Comparison of ENCODE assay signal across 16 cellular contexts in the genomic region with DNA sequence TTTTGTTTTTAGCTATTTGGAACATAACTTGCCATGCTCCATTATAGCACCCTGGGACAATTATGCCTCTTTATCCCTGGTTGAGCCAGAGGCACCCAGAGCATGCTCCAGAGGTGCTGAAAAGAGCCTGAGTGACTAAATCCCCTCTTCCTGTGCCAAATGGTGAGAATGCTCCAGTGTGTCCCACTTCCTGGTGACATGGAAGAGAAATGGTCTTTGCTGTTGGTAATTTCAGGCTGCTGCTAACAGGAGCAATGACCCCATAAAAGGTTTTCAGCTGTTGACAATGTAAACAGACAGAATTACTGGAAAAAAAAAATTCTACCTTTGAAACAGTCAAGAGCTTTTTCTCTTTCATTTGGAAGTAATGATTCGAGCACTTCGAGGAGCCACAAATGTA.
"Had no signal": no experiment of that assay in that cellular context is flagged by ENCODE, and none has a peak within 500 bp of the region (broad histone marks: within the 10 kb centered on the region; RNA-seq: fewer than 3 reads in every experiment).

No MANE protein-coding gene starts in this region.

- H3K27me3 Mint-ChIP-seq: activated B cell treated with CpG ODN at 0.5 μM for 24 hours; activated CD4-positive, alpha-beta T cell treated with anti-CD3 and anti-CD28 coated beads, Interleukin-2, amount 10 ng/mL, durations not matched to agents 7 days and 5 days; activated naive CD8-positive, alpha-beta T cell; stimulated activated naive CD8-positive, alpha-beta T cell treated with anti-CD3 and anti-CD28 coated beads, Interleukin-15, amount 100 ng/mL, for 72 hours had no signal

- ATAC-seq: stimulated activated naive CD8-positive, alpha-beta T cell treated with anti-CD3 and anti-CD28 coated beads, Interleukin-15, amount 100 ng/mL, for 72 hours had no signal

- DNase-seq: activated B cell treated with CpG ODN at 0.5 μM for 24 hours; activated CD4-positive, alpha-beta T cell treated with anti-CD3 and anti-CD28 coated beads, Interleukin-2, amount 10 ng/mL, durations not matched to agents 7 days and 5 days; activated CD8-positive, alpha-beta memory T cell treated with anti-CD3 and anti-CD28 coated beads, Interleukin-2, amount 50 U/mL, for 48 hours; activated gamma-delta T cell treated with Interleukin-2 at 50 U/mL for 16 hours; amniotic stem cell; caudate nucleus; colonic mucosa; glutamatergic neuron; hypothalamus; kidney glomerular epithelial cell; ovary; stimulated activated CD4-positive, alpha-beta T cell treated with anti-CD3 and anti-CD28 coated beads, Interleukin-1b, Interleukin-23, amount 100 ng/mL, for 48 hours; stimulated activated naive CD8-positive, alpha-beta T cell treated with anti-CD3 and anti-CD28 coated beads, Interleukin-15, amount 100 ng/mL, for 72 hours; upper lobe of left lung had no signal

- H3K27me3 ChIP-seq: colonic mucosa, esophagus muscularis mucosa, ovary, upper lobe of left lung had no signal

- H3K9me3 ChIP-seq: colonic mucosa, esophagus muscularis mucosa, ovary, upper lobe of left lung had no signal

- H3K4me3 ChIP-seq: colonic mucosa, esophagus muscularis mucosa, ovary, upper lobe of left lung had no signal

- H3K27ac ChIP-seq: colonic mucosa, esophagus muscularis mucosa, ovary, upper lobe of left lung had no signal

- H3K4me1 ChIP-seq: colonic mucosa, esophagus muscularis mucosa, upper lobe of left lung had no signal

- H3K36me3 ChIP-seq: colonic mucosa, esophagus muscularis mucosa, ovary, upper lobe of left lung had no signal

- H3K4me3 Mint-ChIP-seq: activated B cell treated with CpG ODN at 0.5 μM for 24 hours; activated CD4-positive, alpha-beta T cell treated with anti-CD3 and anti-CD28 coated beads, Interleukin-2, amount 10 ng/mL, durations not matched to agents 7 days and 5 days; activated naive CD8-positive, alpha-beta T cell; stimulated activated naive CD8-positive, alpha-beta T cell treated with anti-CD3 and anti-CD28 coated beads, Interleukin-15, amount 100 ng/mL, for 72 hours had no signal

- H3K27ac Mint-ChIP-seq: activated B cell treated with CpG ODN at 0.5 μM for 24 hours; activated CD4-positive, alpha-beta T cell treated with anti-CD3 and anti-CD28 coated beads, Interleukin-2, amount 10 ng/mL, durations not matched to agents 7 days and 5 days; activated naive CD8-positive, alpha-beta T cell; stimulated activated naive CD8-positive, alpha-beta T cell treated with anti-CD3 and anti-CD28 coated beads, Interleukin-15, amount 100 ng/mL, for 72 hours had no signal

- H3K9me3 Mint-ChIP-seq: activated B cell treated with CpG ODN at 0.5 μM for 24 hours had no signal
